ENCODE assay signal across 12 cellular contexts in genomic region chr10:68163735-68164134, GRCh38. TPM values are rescaled to one million over a fixed set of nuclear protein-coding genes. Genes with fewer than 3 reads are reported as not detected.
DNase-seq lines count a peak whose midpoint lies in the region; ATAC-seq, FAIRE-seq and TF ChIP-seq lines count a peak whose summit lies in the region.
"Had no signal": no experiment of that assay in that cellular context is flagged by ENCODE, and none has a peak within 500 bp of the region (broad histone marks: within the 10 kb centered on the region; RNA-seq: fewer than 3 reads in every experiment).

No MANE protein-coding gene starts in this region.

- H3K27me3 ChIP-seq in GM06990 (replicated peaks; ENCODE audit: control insufficient read depth, insufficient read depth, low read length) = no peaks in the 10 kb centered on the region
- H3K27me3 ChIP-seq: left lung had no signal

- ATAC-seq in GM19324 (IDR thresholded peaks at IDR 0.05; ENCODE audit: low FRiP score, unreplicated experiment) = peak; percentile 88
- ATAC-seq in HG02852 (IDR thresholded peaks at IDR 0.05; ENCODE audit: unreplicated experiment) = peak; percentile 96
- ATAC-seq: left lung had no signal

- no peak overlapping the region for H3K4me3 ChIP-seq in GM06990 (replicated peaks; ENCODE audit: low read depth, low read length)
- H3K4me3 ChIP-seq: left lung, skin epidermis had no signal

- no peak for TF ChIP-seq CTCF in GM06990 (IDR thresholded peaks at IDR 0.05; ENCODE audit: insufficient read depth, low read length, poor library complexity, severe bottlenecking)
- no peak for TF ChIP-seq CTCF in GM10266 (IDR thresholded peaks at IDR 0.05; ENCODE audit: control insufficient read depth, insufficient read depth, low read depth, missing control alignments)

- FAIRE-seq in HTR-8/SVneo (lab: Jason Lieb, UNC) = no peak
- FAIRE-seq: TTC549 had no signal

- H3K36me3 ChIP-seq in GM06990 (ENCODE audit: control insufficient read depth, insufficient read depth, low read length) = no peaks in the 10 kb centered on the region
- H3K36me3 ChIP-seq: left lung had no signal

- DNase-seq in GM06990 (ENCODE audit: extremely low read depth, insufficient read length) = peak; percentile 20
- DNase-seq in HT-29 (ENCODE audit: low spot score) = peak; percentile 27
- DNase-seq in HTR-8/SVneo (ENCODE audit: insufficient read length, low spot score) = no peak
- DNase-seq in hepatic stellate cell (ENCODE audit: low spot score) = no peak
- no peak for DNase-seq in GM10266 (ENCODE audit: extremely low spot score)
- DNase-seq in pons (ENCODE audit: low spot score) = no peak
- DNase-seq: left lung had no signal

RNA-seq across cellular contexts. Expression of gene MYPN, which starts 54.4 kb away (rescaled TPM):
- total RNA-seq in HT-29 (2014; rRNA removed; shearing (Covaris generic)) = not detected in 2 replicates
- total RNA-seq: B cell had no signal

Comparison
In these comparisons a context has a peak if more than half of its experiments do, and no peak if none do; other contexts are left out.
1. DNase-seq: peak in GM06990 (single experiment) and HT-29 (single experiment); none in HTR-8/SVneo (single experiment), hepatic stellate cell (single experiment), GM10266 (single experiment) and pons (single experiment).